ENCODE assay signal across 8 cellular contexts in genomic region chr16:1826691-1827573, GRCh38. TPM values are rescaled to one million over a fixed set of nuclear protein-coding genes. Genes with fewer than 3 reads are reported as not detected.
DNase-seq lines count a peak whose midpoint lies in the region; ATAC-seq and TF ChIP-seq lines count a peak whose summit lies in the region.

Gene FAHD1, plus strand, starts transcription at chr16:1827206. Its CDS starts 33 bp downstream, at chr16:1827239.
Gene HAGH, minus strand, starts transcription at chr16:1826825. Its CDS starts 38 bp downstream, at chr16:1826787.

- no peaks in the 10 kb centered on the region for H3K27me3 Mint-ChIP-seq in T-helper 1 cell treated with Interleukin-12 subunit alpha and Interleukin-12 subunit beta and Interleukin-4 antibody, amounts not matched to agents 30 μg/mL and 1 μg/mL, for 36 hours (ENCODE audit: low read depth)

- H3K27ac Mint-ChIP-seq in T-helper 1 cell treated with Interleukin-12 subunit alpha and Interleukin-12 subunit beta and Interleukin-4 antibody, amounts not matched to agents 30 μg/mL and 1 μg/mL, for 36 hours, result peak within 1 kb of the TSS; percentile 91

- peaks cover 28% of the 10 kb centered on the region for H3K4me1 Mint-ChIP-seq in T-helper 1 cell treated with Interleukin-12 subunit alpha and Interleukin-12 subunit beta and Interleukin-4 antibody, amounts not matched to agents 30 μg/mL and 1 μg/mL, for 36 hours (ENCODE audit: low read depth)

- no peaks in the 10 kb centered on the region for H3K9me3 ChIP-seq in prostate gland

- peaks cover 3% of the 10 kb centered on the region for H3K36me3 Mint-ChIP-seq in T-helper 1 cell treated with Interleukin-12 subunit alpha and Interleukin-12 subunit beta and Interleukin-4 antibody, amounts not matched to agents 30 μg/mL and 1 μg/mL, for 36 hours (ENCODE audit: low read depth)

- TF ChIP-seq POLR2A in prostate gland (IDR thresholded peaks at IDR 0.05), result peak; percentile 3

- H3K27me3 ChIP-seq in prostate gland (replicated peaks; ENCODE audit: insufficient read depth), result no peaks in the 10 kb centered on the region

- H3K36me3 ChIP-seq in prostate gland, result no peaks in the 10 kb centered on the region

- H3K4me3 ChIP-seq in prostate gland, result peak within 1 kb of the TSS; percentile 60 to 90

- TF ChIP-seq CTCF in prostate gland (IDR thresholded peaks at IDR 0.05), result peak in 2 of 4 experiments; percentile 9 to 16

- peak within 1 kb of the TSS; percentile 95 for H3K4me3 Mint-ChIP-seq in T-helper 1 cell treated with Interleukin-12 subunit alpha and Interleukin-12 subunit beta and Interleukin-4 antibody, amounts not matched to agents 30 μg/mL and 1 μg/mL, for 36 hours

- no peaks in the 10 kb centered on the region for H3K9me3 Mint-ChIP-seq in T-helper 1 cell treated with Interleukin-12 subunit alpha and Interleukin-12 subunit beta and Interleukin-4 antibody, amounts not matched to agents 30 μg/mL and 1 μg/mL, for 36 hours

- DNase-seq in NCI-H1694 treated with DMSO at 0.1 percent for 48 hours (lab: John Stamatoyannopoulos, UW) (peak; percentile 71), amniotic stem cell (lab: John Stamatoyannopoulos, UW) (peak; percentile 88), left cardiac atrium (peak; percentile 94), prostate gland (ENCODE audit: low spot score) (peak; percentile 94), ureter (ENCODE audit: low spot score) (peak; percentile 95)

- H3K4me1 ChIP-seq in prostate gland (replicated peaks), result no peaks in the 10 kb centered on the region

- intact Hi-C loops in left cardiac atrium (cut with DNase I), result no loop called here
- intact Hi-C loops in prostate gland (cut with DNase I), result no loop called here

- H3K27ac ChIP-seq in prostate gland, result peak within 1 kb of the TSS; percentile 74 to 86

- WGBS in prostate gland, result under 1% methylated on average over 44 of the region's 104 CpGs

- ATAC-seq in GM18499 (IDR thresholded peaks at IDR 0.05; ENCODE audit: insufficient read depth, unreplicated experiment), result peak; percentile 51
- ATAC-seq in HG02938 (IDR thresholded peaks at IDR 0.05; ENCODE audit: unreplicated experiment), result peak; percentile 86
- ATAC-seq in left cardiac atrium, result peak; percentile 96 to 97

RNA-seq across cellular contexts. Expression of gene FAHD1, which starts in this region (rescaled TPM):
- total RNA-seq in left cardiac atrium (10 to 100 TPM; 21.1 to 21.2 TPM), prostate gland (10 to 100 TPM; 42.3 to 45.5 TPM), ureter (29.3 TPM)

RNA-seq across cellular contexts. Expression of gene HAGH, which starts in this region (rescaled TPM):
- total RNA-seq in left cardiac atrium (100 to 1,000 TPM; 113 to 123 TPM), prostate gland (100 to 1,000 TPM in 1 of 2 donors, 10 to 100 TPM in 1; 98.6 to 145 TPM), ureter (37.5 TPM)

Comparison
In these comparisons a context has a peak if more than half of its experiments do, and no peak if none do; other contexts are left out.
1. Peak in every context shown above with its lines: DNase-seq, ATAC-seq, H3K4me3 ChIP-seq and H3K27ac ChIP-seq.